ENCODE assay signal across 31 cellular contexts in genomic region chr4:17241835-17242234, GRCh38.
"Had no signal": no experiment of that assay in that cellular context is flagged by ENCODE, and none has a peak within 500 bp of the region (broad histone marks: within the 10 kb centered on the region; RNA-seq: fewer than 3 reads in every experiment).

No MANE protein-coding gene starts in this region.

- H3K9me3 ChIP-seq: Peyer's patch had no signal

- H3K4me1 ChIP-seq: Peyer's patch had no signal

- H3K27me3 ChIP-seq: Peyer's patch had no signal

- H3K27ac ChIP-seq: Peyer's patch, SK-N-MC had no signal

- H3K36me3 ChIP-seq: Peyer's patch had no signal

- ATAC-seq: activated CD8-positive, alpha-beta T cell treated with anti-CD3 and anti-CD28 coated beads for 36 hours; activated T-cell treated with anti-CD3 and anti-CD28 coated beads, Interleukin-2, amount 50 U/mL, for 72 hours; activated T-helper 17 cell treated with anti-CD3 and anti-CD28 coated beads, Interleukin-2, amount 50 U/mL, for 72 hours; PC-3 had no signal

- DNase-seq: activated CD4-positive, alpha-beta T cell treated with anti-CD3 and anti-CD28 coated beads, Interleukin-2, amount 10 ng/mL, durations not matched to agents 24 days and 14 days; activated CD4-positive, alpha-beta T cell treated with anti-CD3 and anti-CD28 coated beads, Interleukin-2, amount 50 U/mL, for 4 hours; activated CD8-positive, alpha-beta T cell treated with anti-CD3 and anti-CD28 coated beads for 36 hours; activated effector memory CD4-positive, alpha-beta T cell treated with anti-CD3 and anti-CD28 coated beads, Interleukin-2, amount 50 U/mL, for 16 hours; activated naive CD4-positive, alpha-beta T cell; activated naive CD4-positive, alpha-beta T cell treated with anti-CD3 and anti-CD28 coated beads, Interleukin-2, amount 50 U/mL, for 16 hours; activated naive CD8-positive, alpha-beta T cell treated with anti-CD3 and anti-CD28 coated beads for 36 hours; activated T-cell treated with anti-CD3 and anti-CD28 coated beads, Interleukin-2, amount 50 U/mL, for 1 hour; activated T-cell treated with anti-CD3 and anti-CD28 coated beads, Interleukin-2, amount 50 U/mL, for 72 hours; amniotic stem cell; aorta; central memory CD4-positive, alpha-beta T cell; Karpas-422; KBM-7; NCI-H1048; NCI-H1105 treated with DMSO at 0.1 percent for 48 hours; NCI-H1436; NCI-H1694; NCI-H1930; NCI-H2081 treated with DMSO at 0.1 percent for 48 hours; NCI-H226; NCI-H446 treated with DMSO at 0.1 percent for 48 hours; NCI-H524; NCI-H69; NCI-H82; NK-92 treated with Interleukin-12 subunit alpha and Interleukin-12 subunit beta, amount 100 ng/mL, for 24 hours; PC-3; Peyer's patch; RPMI8226 had no signal

- H3K4me3 ChIP-seq: Peyer's patch, SK-N-MC had no signal
